ENCODE assay signal across 18 cellular contexts in genomic region chr3:197500812-197501211, GRCh38.
"Had no signal": no experiment of that assay in that cellular context is flagged by ENCODE, and none has a peak within 500 bp of the region (broad histone marks: within the 10 kb centered on the region; RNA-seq: fewer than 3 reads in every experiment).

No MANE protein-coding gene starts in this region.

- H3K4me1 Mint-ChIP-seq: activated CD4-positive, alpha-beta T cell treated with anti-CD3 and anti-CD28 coated beads, Interleukin-2, amount 10 ng/mL, durations not matched to agents 7 days and 5 days; endodermal cell had no signal

- ATAC-seq: heart right ventricle; sciatic nerve; stimulated activated effector memory CD8-positive, alpha-beta T cell treated with anti-CD3 and anti-CD28 coated beads, Interleukin-12 subunit alpha, Interleukin-12 subunit beta, amount 100 ng/mL, for 72 hours had no signal

- H3K36me3 Mint-ChIP-seq: brain; naive B cell; stimulated activated effector memory CD8-positive, alpha-beta T cell treated with anti-CD3 and anti-CD28 coated beads, Interleukin-12 subunit alpha, Interleukin-12 subunit beta, amount 100 ng/mL, for 72 hours had no signal

- DNase-seq: activated CD4-positive, alpha-beta T cell treated with anti-CD3 and anti-CD28 coated beads, Interleukin-2, amount 10 ng/mL, durations not matched to agents 7 days and 5 days; activated CD8-positive, alpha-beta memory T cell treated with anti-CD3 and anti-CD28 coated beads, Interleukin-2, amount 50 U/mL, for 4 hours; activated naive CD4-positive, alpha-beta T cell treated with anti-CD3 and anti-CD28 coated beads for 36 hours; activated T-cell treated with anti-CD3 and anti-CD28 coated beads, Interleukin-2, amount 50 U/mL, for 4 hours; endodermal cell; heart right ventricle; kidney glomerular epithelial cell; left ventricle myocardium inferior; naive B cell; stimulated activated CD4-positive, alpha-beta T cell treated with anti-CD3 and anti-CD28 coated beads, Interleukin-4, amount 100 ng/mL, for 24 hours; T1000; upper lobe of right lung had no signal

- H3K9me3 ChIP-seq: left ventricle myocardium inferior, thoracic aorta, upper lobe of right lung had no signal

- H3K79me2 ChIP-seq: parathyroid adenoma had no signal

- H3K4me3 Mint-ChIP-seq: activated CD4-positive, alpha-beta T cell treated with anti-CD3 and anti-CD28 coated beads, Interleukin-2, amount 10 ng/mL, durations not matched to agents 7 days and 5 days; activated naive CD4-positive, alpha-beta T cell treated with anti-CD3 and anti-CD28 coated beads for 36 hours; activated T-cell treated with anti-CD3 and anti-CD28 coated beads, Interleukin-2, amount 50 U/mL, for 4 hours; brain; endodermal cell; stimulated activated effector memory CD8-positive, alpha-beta T cell treated with anti-CD3 and anti-CD28 coated beads, Interleukin-12 subunit alpha, Interleukin-12 subunit beta, amount 100 ng/mL, for 72 hours had no signal

- H3K36me3 ChIP-seq: heart right ventricle, left ventricle myocardium inferior, thoracic aorta, upper lobe of right lung had no signal

- H3K4me1 ChIP-seq: parathyroid adenoma, upper lobe of right lung had no signal

- H3K9ac ChIP-seq: parathyroid adenoma had no signal

- H3K27ac Mint-ChIP-seq: activated CD4-positive, alpha-beta T cell treated with anti-CD3 and anti-CD28 coated beads, Interleukin-2, amount 10 ng/mL, durations not matched to agents 7 days and 5 days; activated naive CD4-positive, alpha-beta T cell treated with anti-CD3 and anti-CD28 coated beads for 36 hours; endodermal cell; naive B cell had no signal

- H3K27ac ChIP-seq: heart right ventricle, left ventricle myocardium inferior, parathyroid adenoma, thoracic aorta, upper lobe of right lung had no signal

- H3K9me3 Mint-ChIP-seq: activated CD4-positive, alpha-beta T cell treated with anti-CD3 and anti-CD28 coated beads, Interleukin-2, amount 10 ng/mL, durations not matched to agents 7 days and 5 days; activated naive CD4-positive, alpha-beta T cell treated with anti-CD3 and anti-CD28 coated beads for 36 hours; activated T-cell treated with anti-CD3 and anti-CD28 coated beads, Interleukin-2, amount 50 U/mL, for 4 hours; stimulated activated effector memory CD8-positive, alpha-beta T cell treated with anti-CD3 and anti-CD28 coated beads, Interleukin-12 subunit alpha, Interleukin-12 subunit beta, amount 100 ng/mL, for 72 hours had no signal

- H3K4me2 ChIP-seq: smooth muscle cell had no signal

- H3K4me3 ChIP-seq: heart right ventricle, left ventricle myocardium inferior, smooth muscle cell, thoracic aorta, upper lobe of right lung had no signal

- H3K27me3 Mint-ChIP-seq: activated CD4-positive, alpha-beta T cell treated with anti-CD3 and anti-CD28 coated beads, Interleukin-2, amount 10 ng/mL, durations not matched to agents 7 days and 5 days; naive B cell had no signal

- H2AFZ ChIP-seq: parathyroid adenoma had no signal

- H3K27me3 ChIP-seq: upper lobe of right lung had no signal
